In genomic region chr4:1351854-1352633, GRCh38 we compare ENCODE assay signal across 1 cellular context.
TF ChIP-seq lines count a peak whose summit lies in the region.

No MANE protein-coding gene starts in this region.

TF ChIP-seq in HepG2, 621 proteins besides CTCF, POLR2A, EP300 and RAD21 (continued from another document and continues in another):
- TF ChIP-seq, protein P1, sequence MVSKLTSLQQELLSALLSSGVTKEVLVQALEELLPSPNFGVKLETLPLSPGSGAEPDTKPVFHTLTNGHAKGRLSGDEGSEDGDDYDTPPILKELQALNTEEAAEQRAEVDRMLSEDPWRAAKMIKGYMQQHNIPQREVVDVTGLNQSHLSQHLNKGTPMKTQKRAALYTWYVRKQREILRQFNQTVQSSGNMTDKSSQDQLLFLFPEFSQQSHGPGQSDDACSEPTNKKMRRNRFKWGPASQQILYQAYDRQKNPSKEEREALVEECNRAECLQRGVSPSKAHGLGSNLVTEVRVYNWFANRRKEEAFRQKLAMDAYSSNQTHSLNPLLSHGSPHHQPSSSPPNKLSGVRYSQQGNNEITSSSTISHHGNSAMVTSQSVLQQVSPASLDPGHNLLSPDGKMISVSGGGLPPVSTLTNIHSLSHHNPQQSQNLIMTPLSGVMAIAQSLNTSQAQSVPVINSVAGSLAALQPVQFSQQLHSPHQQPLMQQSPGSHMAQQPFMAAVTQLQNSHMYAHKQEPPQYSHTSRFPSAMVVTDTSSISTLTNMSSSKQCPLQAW (CRISPR knock-in tag; IDR thresholded peaks at IDR 0.05): no peak
- TF ChIP-seq SIN3A (IDR thresholded peaks at IDR 0.05; ENCODE audit: borderline replicate concordance, low read depth, low read length): no peak
- no peak for TF ChIP-seq ZNF326 (CRISPR knock-in tag; IDR thresholded peaks at IDR 0.05; ENCODE audit: borderline replicate concordance)
- no peak for TF ChIP-seq ZFAT (CRISPR knock-in tag; conservative IDR thresholded peaks at IDR 0.05)
- TF ChIP-seq SALL1 (CRISPR knock-in tag; IDR thresholded peaks at IDR 0.05): peak; percentile 20; the same call in 1 of the 2 replicates
- TF ChIP-seq ASH2L (IDR thresholded peaks at IDR 0.05; ENCODE audit: insufficient read length, low read depth, low read length): no peak
- no peak for TF ChIP-seq TOPORS (CRISPR knock-in tag; IDR thresholded peaks at IDR 0.05)
- TF ChIP-seq, protein P2, sequence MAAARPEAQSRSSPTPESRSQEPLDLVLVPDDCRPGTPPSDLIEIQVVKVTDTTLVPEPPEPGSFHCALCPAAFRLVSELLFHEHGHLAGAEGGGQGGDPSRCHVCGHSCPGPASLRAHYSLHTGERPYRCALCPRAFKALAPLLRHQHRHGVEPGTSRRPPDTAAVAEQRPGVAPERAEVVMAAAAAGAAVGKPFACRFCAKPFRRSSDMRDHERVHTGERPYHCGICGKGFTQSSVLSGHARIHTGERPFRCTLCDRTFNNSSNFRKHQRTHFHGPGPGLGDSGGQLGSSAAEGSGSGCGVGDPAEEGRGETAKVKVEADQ (CRISPR knock-in tag; IDR thresholded peaks at IDR 0.05; ENCODE audit: borderline replicate concordance): no peak
- TF ChIP-seq IRX3 (CRISPR knock-in tag; IDR thresholded peaks at IDR 0.05; ENCODE audit: borderline replicate concordance, low read depth): no peak
- TF ChIP-seq MEF2D (CRISPR knock-in tag; IDR thresholded peaks at IDR 0.05): no peak
- TF ChIP-seq ZNF256 (CRISPR knock-in tag; conservative IDR thresholded peaks at IDR 0.05): no peak
- TF ChIP-seq, protein P3, sequence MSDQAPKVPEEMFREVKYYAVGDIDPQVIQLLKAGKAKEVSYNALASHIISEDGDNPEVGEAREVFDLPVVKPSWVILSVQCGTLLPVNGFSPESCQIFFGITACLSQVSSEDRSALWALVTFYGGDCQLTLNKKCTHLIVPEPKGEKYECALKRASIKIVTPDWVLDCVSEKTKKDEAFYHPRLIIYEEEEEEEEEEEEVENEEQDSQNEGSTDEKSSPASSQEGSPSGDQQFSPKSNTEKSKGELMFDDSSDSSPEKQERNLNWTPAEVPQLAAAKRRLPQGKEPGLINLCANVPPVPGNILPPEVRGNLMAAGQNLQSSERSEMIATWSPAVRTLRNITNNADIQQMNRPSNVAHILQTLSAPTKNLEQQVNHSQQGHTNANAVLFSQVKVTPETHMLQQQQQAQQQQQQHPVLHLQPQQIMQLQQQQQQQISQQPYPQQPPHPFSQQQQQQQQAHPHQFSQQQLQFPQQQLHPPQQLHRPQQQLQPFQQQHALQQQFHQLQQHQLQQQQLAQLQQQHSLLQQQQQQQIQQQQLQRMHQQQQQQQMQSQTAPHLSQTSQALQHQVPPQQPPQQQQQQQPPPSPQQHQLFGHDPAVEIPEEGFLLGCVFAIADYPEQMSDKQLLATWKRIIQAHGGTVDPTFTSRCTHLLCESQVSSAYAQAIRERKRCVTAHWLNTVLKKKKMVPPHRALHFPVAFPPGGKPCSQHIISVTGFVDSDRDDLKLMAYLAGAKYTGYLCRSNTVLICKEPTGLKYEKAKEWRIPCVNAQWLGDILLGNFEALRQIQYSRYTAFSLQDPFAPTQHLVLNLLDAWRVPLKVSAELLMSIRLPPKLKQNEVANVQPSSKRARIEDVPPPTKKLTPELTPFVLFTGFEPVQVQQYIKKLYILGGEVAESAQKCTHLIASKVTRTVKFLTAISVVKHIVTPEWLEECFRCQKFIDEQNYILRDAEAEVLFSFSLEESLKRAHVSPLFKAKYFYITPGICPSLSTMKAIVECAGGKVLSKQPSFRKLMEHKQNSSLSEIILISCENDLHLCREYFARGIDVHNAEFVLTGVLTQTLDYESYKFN (CRISPR knock-in tag; conservative IDR thresholded peaks at IDR 0.05): no peak
- peak; percentile 47; the same call in 1 of the 2 replicates for TF ChIP-seq IKZF5 (CRISPR knock-in tag; IDR thresholded peaks at IDR 0.05)
- no peak for TF ChIP-seq ZFYVE20 (CRISPR knock-in tag; IDR thresholded peaks at IDR 0.05; ENCODE audit: borderline replicate concordance, low read depth)
- TF ChIP-seq ZNF333 (CRISPR knock-in tag; IDR thresholded peaks at IDR 0.05; ENCODE audit: borderline replicate concordance): no peak
- no peak for TF ChIP-seq BORCS8-MEF2B (CRISPR knock-in tag; IDR thresholded peaks at IDR 0.05)
- TF ChIP-seq ZNF713 (CRISPR knock-in tag; IDR thresholded peaks at IDR 0.05): no peak
- TF ChIP-seq NR2F1 (CRISPR knock-in tag; IDR thresholded peaks at IDR 0.05): no peak
- no peak for TF ChIP-seq ZNF660 (CRISPR knock-in tag; IDR thresholded peaks at IDR 0.05; ENCODE audit: borderline replicate concordance, low read depth)
- TF ChIP-seq SNRNP70 (IDR thresholded peaks at IDR 0.05; ENCODE audit: low read depth, low read length): no peak
- TF ChIP-seq ZNF17 (CRISPR knock-in tag; IDR thresholded peaks at IDR 0.05): no peak
- TF ChIP-seq POGK (CRISPR knock-in tag; conservative IDR thresholded peaks at IDR 0.05): no peak
- TF ChIP-seq PHF21A (CRISPR knock-in tag; IDR thresholded peaks at IDR 0.05): no peak
- no peak for TF ChIP-seq ZNF841 (CRISPR knock-in tag; IDR thresholded peaks at IDR 0.05; ENCODE audit: borderline replicate concordance)
- TF ChIP-seq ZSCAN12 (CRISPR knock-in tag; IDR thresholded peaks at IDR 0.05): no peak
- no peak for TF ChIP-seq ZNF431 (CRISPR knock-in tag; IDR thresholded peaks at IDR 0.05; ENCODE audit: borderline replicate concordance, low read depth)
- no peak for TF ChIP-seq CCAR2 (optimal IDR thresholded peaks at IDR 0.05; ENCODE audit: low read depth, low read length)
- TF ChIP-seq ZNF564 (CRISPR knock-in tag; IDR thresholded peaks at IDR 0.05): no peak
- peak; percentile 55; the same call in 1 of the 2 replicates for TF ChIP-seq SAP130 (CRISPR knock-in tag; IDR thresholded peaks at IDR 0.05; ENCODE audit: low read depth)
- no peak for TF ChIP-seq ZFP90 (CRISPR knock-in tag; IDR thresholded peaks at IDR 0.05; ENCODE audit: borderline replicate concordance)
- TF ChIP-seq STAT5B (CRISPR knock-in tag; IDR thresholded peaks at IDR 0.05): no peak
- TF ChIP-seq, protein P4, sequence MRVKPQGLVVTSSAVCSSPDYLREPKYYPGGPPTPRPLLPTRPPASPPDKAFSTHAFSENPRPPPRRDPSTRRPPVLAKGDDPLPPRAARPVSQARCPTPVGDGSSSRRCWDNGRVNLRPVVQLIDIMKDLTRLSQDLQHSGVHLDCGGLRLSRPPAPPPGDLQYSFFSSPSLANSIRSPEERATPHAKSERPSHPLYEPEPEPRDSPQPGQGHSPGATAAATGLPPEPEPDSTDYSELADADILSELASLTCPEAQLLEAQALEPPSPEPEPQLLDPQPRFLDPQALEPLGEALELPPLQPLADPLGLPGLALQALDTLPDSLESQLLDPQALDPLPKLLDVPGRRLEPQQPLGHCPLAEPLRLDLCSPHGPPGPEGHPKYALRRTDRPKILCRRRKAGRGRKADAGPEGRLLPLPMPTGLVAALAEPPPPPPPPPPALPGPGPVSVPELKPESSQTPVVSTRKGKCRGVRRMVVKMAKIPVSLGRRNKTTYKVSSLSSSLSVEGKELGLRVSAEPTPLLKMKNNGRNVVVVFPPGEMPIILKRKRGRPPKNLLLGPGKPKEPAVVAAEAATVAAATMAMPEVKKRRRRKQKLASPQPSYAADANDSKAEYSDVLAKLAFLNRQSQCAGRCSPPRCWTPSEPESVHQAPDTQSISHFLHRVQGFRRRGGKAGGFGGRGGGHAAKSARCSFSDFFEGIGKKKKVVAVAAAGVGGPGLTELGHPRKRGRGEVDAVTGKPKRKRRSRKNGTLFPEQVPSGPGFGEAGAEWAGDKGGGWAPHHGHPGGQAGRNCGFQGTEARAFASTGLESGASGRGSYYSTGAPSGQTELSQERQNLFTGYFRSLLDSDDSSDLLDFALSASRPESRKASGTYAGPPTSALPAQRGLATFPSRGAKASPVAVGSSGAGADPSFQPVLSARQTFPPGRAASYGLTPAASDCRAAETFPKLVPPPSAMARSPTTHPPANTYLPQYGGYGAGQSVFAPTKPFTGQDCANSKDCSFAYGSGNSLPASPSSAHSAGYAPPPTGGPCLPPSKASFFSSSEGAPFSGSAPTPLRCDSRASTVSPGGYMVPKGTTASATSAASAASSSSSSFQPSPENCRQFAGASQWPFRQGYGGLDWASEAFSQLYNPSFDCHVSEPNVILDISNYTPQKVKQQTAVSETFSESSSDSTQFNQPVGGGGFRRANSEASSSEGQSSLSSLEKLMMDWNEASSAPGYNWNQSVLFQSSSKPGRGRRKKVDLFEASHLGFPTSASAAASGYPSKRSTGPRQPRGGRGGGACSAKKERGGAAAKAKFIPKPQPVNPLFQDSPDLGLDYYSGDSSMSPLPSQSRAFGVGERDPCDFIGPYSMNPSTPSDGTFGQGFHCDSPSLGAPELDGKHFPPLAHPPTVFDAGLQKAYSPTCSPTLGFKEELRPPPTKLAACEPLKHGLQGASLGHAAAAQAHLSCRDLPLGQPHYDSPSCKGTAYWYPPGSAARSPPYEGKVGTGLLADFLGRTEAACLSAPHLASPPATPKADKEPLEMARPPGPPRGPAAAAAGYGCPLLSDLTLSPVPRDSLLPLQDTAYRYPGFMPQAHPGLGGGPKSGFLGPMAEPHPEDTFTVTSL (CRISPR knock-in tag; IDR thresholded peaks at IDR 0.05; ENCODE audit: borderline replicate concordance): no peak
- no peak for TF ChIP-seq NFE2L2 (IDR thresholded peaks at IDR 0.05; ENCODE audit: low read length)
- TF ChIP-seq RBFOX2 (IDR thresholded peaks at IDR 0.05; ENCODE audit: low read depth, low read length): 0 out of 2 replicates have a peak, but pooled peaks have one; percentile 8
- TF ChIP-seq, protein P5, sequence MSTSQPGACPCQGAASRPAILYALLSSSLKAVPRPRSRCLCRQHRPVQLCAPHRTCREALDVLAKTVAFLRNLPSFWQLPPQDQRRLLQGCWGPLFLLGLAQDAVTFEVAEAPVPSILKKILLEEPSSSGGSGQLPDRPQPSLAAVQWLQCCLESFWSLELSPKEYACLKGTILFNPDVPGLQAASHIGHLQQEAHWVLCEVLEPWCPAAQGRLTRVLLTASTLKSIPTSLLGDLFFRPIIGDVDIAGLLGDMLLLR (CRISPR knock-in tag; IDR thresholded peaks at IDR 0.05): no peak
- no peak for TF ChIP-seq NFIB (CRISPR knock-in tag; IDR thresholded peaks at IDR 0.05; ENCODE audit: borderline replicate concordance)
- TF ChIP-seq, protein P6, sequence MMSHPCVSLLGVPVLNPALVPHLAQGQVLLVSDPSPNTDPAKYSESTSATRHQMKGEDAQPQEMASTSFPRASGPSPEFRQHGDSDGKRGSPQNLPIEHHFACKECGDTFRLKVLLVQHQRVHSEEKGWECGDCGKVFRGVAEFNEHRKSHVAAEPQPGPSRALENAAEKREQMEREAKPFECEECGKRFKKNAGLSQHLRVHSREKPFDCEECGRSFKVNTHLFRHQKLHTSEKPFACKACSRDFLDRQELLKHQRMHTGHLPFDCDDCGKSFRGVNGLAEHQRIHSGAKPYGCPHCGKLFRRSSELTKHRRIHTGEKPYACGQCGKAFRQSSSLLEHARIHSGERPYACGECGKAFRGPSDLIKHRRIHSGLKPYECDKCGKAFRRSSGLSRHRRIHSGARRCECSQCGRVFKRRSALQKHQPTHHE (CRISPR knock-in tag; IDR thresholded peaks at IDR 0.05; ENCODE audit: borderline replicate concordance): no peak
- no peak for TF ChIP-seq ZNF205 (CRISPR knock-in tag; IDR thresholded peaks at IDR 0.05)
- TF ChIP-seq ZNF770 (CRISPR knock-in tag; IDR thresholded peaks at IDR 0.05): no peak
- TF ChIP-seq SSRP1 (CRISPR knock-in tag; IDR thresholded peaks at IDR 0.05): no peak
- no peak for TF ChIP-seq ZNF572 (CRISPR knock-in tag; IDR thresholded peaks at IDR 0.05)
- TF ChIP-seq PHF5A (CRISPR knock-in tag; IDR thresholded peaks at IDR 0.05; ENCODE audit: low read depth, unreplicated experiment): no peak
- TF ChIP-seq CREB1 (IDR thresholded peaks at IDR 0.05): no peak
- TF ChIP-seq CREB1 (CRISPR knock-in tag; IDR thresholded peaks at IDR 0.05): no peak
- TF ChIP-seq ZNF143 (CRISPR knock-in tag; IDR thresholded peaks at IDR 0.05): no peak; the same call in 1 of the 2 replicates
- no peak for TF ChIP-seq CEBPG (CRISPR knock-in tag; IDR thresholded peaks at IDR 0.05)
- peak; percentile 40; the same call in 1 of the 2 replicates for TF ChIP-seq YEATS2 (CRISPR knock-in tag; IDR thresholded peaks at IDR 0.05; ENCODE audit: borderline replicate concordance)
- TF ChIP-seq ZNF124 (CRISPR knock-in tag; IDR thresholded peaks at IDR 0.05): 0 out of 2 replicates have a peak, but pooled peaks have one; percentile 46
